In the genomic region with DNA sequence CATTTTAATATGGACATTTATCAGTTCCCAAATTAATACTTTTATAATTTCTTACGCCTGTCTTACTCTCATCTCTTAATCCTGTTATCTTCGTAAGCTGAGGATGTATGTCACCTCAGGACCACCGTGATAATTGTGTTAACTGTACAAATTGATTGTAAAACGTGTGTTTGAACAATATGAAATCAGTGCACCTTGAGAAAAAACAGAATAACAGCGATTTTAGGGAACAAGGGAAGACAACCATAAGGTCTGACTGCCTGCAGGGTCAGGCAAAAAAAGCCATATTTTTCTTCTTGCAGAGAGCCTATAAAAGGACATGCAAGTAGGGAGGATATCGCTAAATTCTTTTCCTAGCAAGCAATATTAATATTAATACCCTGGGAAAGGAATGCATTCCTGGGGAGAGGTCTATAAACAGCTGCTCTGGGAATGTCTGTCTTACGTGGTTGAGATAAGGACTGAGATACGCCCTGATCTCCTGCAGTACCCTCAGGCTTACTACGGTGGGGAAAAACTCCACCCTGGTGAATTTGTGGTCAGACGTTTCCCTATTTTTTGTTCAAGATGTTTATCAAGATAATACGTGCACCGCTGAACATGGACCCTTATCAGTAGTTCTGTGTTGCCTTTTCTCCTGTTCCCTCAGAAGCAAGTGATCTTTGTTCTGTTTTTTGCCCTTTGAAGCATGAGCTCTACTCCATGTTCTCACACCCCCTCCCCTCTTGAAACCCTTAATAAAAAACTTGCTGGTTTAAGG, we compare ENCODE assay signal across 1 cellular context.
A peak's percentile ranks its signal among the peaks of the same experiment; 100 is the strongest.
TF ChIP-seq lines count a peak whose summit lies in the region.
"Not testable (repeated sequence)": the region's sequence is repeated elsewhere in the genome, so short reads cannot be mapped to it uniquely, and the experiment has no call there.

No MANE protein-coding gene starts in this region.

TF ChIP-seq in K562, 482 proteins besides CTCF, POLR2A, EP300 and RAD21:
- TF ChIP-seq SOX6 (IDR thresholded peaks at IDR 0.05), result peak; percentile 84; the same call in 1 of the 2 replicates
- peak; percentile 38; the same call in 1 of the 2 replicates for TF ChIP-seq MTA3 (IDR thresholded peaks at IDR 0.05; ENCODE audit: borderline replicate concordance)
- peak in 1 of 2 experiments; percentile 17; a peak in 1 of 4 replicates for TF ChIP-seq KDM1A (IDR thresholded peaks at IDR 0.05)
- TF ChIP-seq, protein P1, sequence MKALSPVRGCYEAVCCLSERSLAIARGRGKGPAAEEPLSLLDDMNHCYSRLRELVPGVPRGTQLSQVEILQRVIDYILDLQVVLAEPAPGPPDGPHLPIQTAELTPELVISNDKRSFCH (CRISPR knock-in tag; IDR thresholded peaks at IDR 0.05), result not testable (repeated sequence)
- TF ChIP-seq, protein P1 (tag; IDR thresholded peaks at IDR 0.05), result 0 out of 2 replicates have a peak, but pooled peaks have one; percentile 55
- peak; percentile 52 for TF ChIP-seq ADNP (tag; IDR thresholded peaks at IDR 0.05)
- TF ChIP-seq ZNF644 (tag; IDR thresholded peaks at IDR 0.05; ENCODE audit: low read depth), result 0 out of 2 replicates have a peak, but pooled peaks have one; percentile 50
- TF ChIP-seq VEZF1 (CRISPR knock-in tag; IDR thresholded peaks at IDR 0.05), result 0 out of 2 replicates have a peak, but pooled peaks have one; percentile 57
- 0 out of 2 replicates have a peak, but pooled peaks have one; percentile 19 for TF ChIP-seq JUND (IDR thresholded peaks at IDR 0.05; ENCODE audit: borderline replicate concordance, low read depth, low read length)
- 0 out of 3 replicates have a peak, but pooled peaks have one; percentile 19 for TF ChIP-seq JUND (tag; IDR thresholded peaks at IDR 0.05; ENCODE audit: borderline replicate concordance, low read depth, low read length)
- TF ChIP-seq MTA2 (IDR thresholded peaks at IDR 0.05; ENCODE audit: low read depth), result 0 out of 2 replicates have a peak, but pooled peaks have one; percentile 36
- peak; percentile 52; the same call in 1 of the 2 replicates for TF ChIP-seq SMARCA4 (IDR thresholded peaks at IDR 0.05)
- TF ChIP-seq CREM (IDR thresholded peaks at IDR 0.05; ENCODE audit: low read depth), result peak; percentile 27; the same call in 1 of the 2 replicates
- peak; percentile 24; the same call in 1 of the 2 replicates for TF ChIP-seq FOXM1 (IDR thresholded peaks at IDR 0.05; ENCODE audit: low read depth)
- TF ChIP-seq FOXM1 (CRISPR knock-in tag; IDR thresholded peaks at IDR 0.05; ENCODE audit: low read depth); TEAD4 (CRISPR knock-in tag; IDR thresholded peaks at IDR 0.05; ENCODE audit: borderline replicate concordance); ATF1 (CRISPR knock-in tag; IDR thresholded peaks at IDR 0.05): not testable (repeated sequence)
- peak; percentile 75 for TF ChIP-seq ARID1B (IDR thresholded peaks at IDR 0.05)
- peak; percentile 61 for TF ChIP-seq CXXC5 (CRISPR knock-in tag; IDR thresholded peaks at IDR 0.05)
- peak; percentile 33 for TF ChIP-seq GABPA (tag; conservative IDR thresholded peaks at IDR 0.05; ENCODE audit: low read depth)
- TF ChIP-seq CBFA2T3 (IDR thresholded peaks at IDR 0.05), result peak; percentile 53; the same call in 1 of the 2 replicates
- TF ChIP-seq L3MBTL2 (IDR thresholded peaks at IDR 0.05), result 0 out of 2 replicates have a peak, but pooled peaks have one; percentile 33
- peak; percentile 62 for TF ChIP-seq SP1 (CRISPR knock-in tag; IDR thresholded peaks at IDR 0.05)
- 0 out of 2 replicates have a peak, but pooled peaks have one; percentile 10 for TF ChIP-seq GATA2 (CRISPR knock-in tag; IDR thresholded peaks at IDR 0.05)
- peak; percentile 56; the same call in 1 of the 2 replicates for TF ChIP-seq NBN (IDR thresholded peaks at IDR 0.05; ENCODE audit: low read depth)
- peak; percentile 36; the same call in 1 of the 2 replicates for TF ChIP-seq SMAD4 (CRISPR knock-in tag; conservative IDR thresholded peaks at IDR 0.05)
- TF ChIP-seq CTBP1 (IDR thresholded peaks at IDR 0.05; ENCODE audit: borderline replicate concordance), result peak; percentile 54; the same call in 1 of the 2 replicates
- peak in 1 of 2 experiments; percentile 75; a peak in 2 of 4 replicates for TF ChIP-seq TEAD1 (CRISPR knock-in tag; IDR thresholded peaks at IDR 0.05)
- peak; percentile 50; the same call in 1 of the 2 replicates for TF ChIP-seq TAL1 (IDR thresholded peaks at IDR 0.05)
- TF ChIP-seq CBFA2T2 (conservative IDR thresholded peaks at IDR 0.05), result peak; percentile 27
- peak; percentile 91; the same call in 1 of the 2 replicates for TF ChIP-seq TRIM28 (IDR thresholded peaks at IDR 0.05)
- 0 out of 2 replicates have a peak, but pooled peaks have one; percentile 19 for TF ChIP-seq DPF2 (IDR thresholded peaks at IDR 0.05)
- peak; percentile 55 for TF ChIP-seq ATF7 (IDR thresholded peaks at IDR 0.05)
- TF ChIP-seq, protein P2, sequence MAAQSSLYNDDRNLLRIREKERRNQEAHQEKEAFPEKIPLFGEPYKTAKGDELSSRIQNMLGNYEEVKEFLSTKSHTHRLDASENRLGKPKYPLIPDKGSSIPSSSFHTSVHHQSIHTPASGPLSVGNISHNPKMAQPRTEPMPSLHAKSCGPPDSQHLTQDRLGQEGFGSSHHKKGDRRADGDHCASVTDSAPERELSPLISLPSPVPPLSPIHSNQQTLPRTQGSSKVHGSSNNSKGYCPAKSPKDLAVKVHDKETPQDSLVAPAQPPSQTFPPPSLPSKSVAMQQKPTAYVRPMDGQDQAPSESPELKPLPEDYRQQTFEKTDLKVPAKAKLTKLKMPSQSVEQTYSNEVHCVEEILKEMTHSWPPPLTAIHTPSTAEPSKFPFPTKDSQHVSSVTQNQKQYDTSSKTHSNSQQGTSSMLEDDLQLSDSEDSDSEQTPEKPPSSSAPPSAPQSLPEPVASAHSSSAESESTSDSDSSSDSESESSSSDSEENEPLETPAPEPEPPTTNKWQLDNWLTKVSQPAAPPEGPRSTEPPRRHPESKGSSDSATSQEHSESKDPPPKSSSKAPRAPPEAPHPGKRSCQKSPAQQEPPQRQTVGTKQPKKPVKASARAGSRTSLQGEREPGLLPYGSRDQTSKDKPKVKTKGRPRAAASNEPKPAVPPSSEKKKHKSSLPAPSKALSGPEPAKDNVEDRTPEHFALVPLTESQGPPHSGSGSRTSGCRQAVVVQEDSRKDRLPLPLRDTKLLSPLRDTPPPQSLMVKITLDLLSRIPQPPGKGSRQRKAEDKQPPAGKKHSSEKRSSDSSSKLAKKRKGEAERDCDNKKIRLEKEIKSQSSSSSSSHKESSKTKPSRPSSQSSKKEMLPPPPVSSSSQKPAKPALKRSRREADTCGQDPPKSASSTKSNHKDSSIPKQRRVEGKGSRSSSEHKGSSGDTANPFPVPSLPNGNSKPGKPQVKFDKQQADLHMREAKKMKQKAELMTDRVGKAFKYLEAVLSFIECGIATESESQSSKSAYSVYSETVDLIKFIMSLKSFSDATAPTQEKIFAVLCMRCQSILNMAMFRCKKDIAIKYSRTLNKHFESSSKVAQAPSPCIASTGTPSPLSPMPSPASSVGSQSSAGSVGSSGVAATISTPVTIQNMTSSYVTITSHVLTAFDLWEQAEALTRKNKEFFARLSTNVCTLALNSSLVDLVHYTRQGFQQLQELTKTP (IDR thresholded peaks at IDR 0.05; ENCODE audit: low read depth in 1 of 2, partially characterized antibody in 2 of 2), result peak in 1 of 2 experiments; percentile 61
- peak; percentile 64; the same call in 1 of the 2 replicates for TF ChIP-seq OTX1 (CRISPR knock-in tag; IDR thresholded peaks at IDR 0.05)
- TF ChIP-seq FOXJ2 (tag; IDR thresholded peaks at IDR 0.05), result peak; percentile 60; the same call in 1 of the 2 replicates
- 0 out of 2 replicates have a peak, but pooled peaks have one; percentile 28 for TF ChIP-seq ZBTB9 (CRISPR knock-in tag; IDR thresholded peaks at IDR 0.05)
- 0 out of 2 replicates have a peak, but pooled peaks have one; percentile 41 for TF ChIP-seq ZNF766 (CRISPR knock-in tag; conservative IDR thresholded peaks at IDR 0.05)
- peak; percentile 63; the same call in 1 of the 2 replicates for TF ChIP-seq TEAD4 (IDR thresholded peaks at IDR 0.05; ENCODE audit: low read length)
- peak; percentile 88; the same call in 1 of the 2 replicates for TF ChIP-seq CBX5 (IDR thresholded peaks at IDR 0.05; ENCODE audit: borderline replicate concordance, low read depth)
- peak; percentile 90; the same call in 1 of the 2 replicates for TF ChIP-seq SMARCE1 (IDR thresholded peaks at IDR 0.05)
- TF ChIP-seq ESRRA (IDR thresholded peaks at IDR 0.05; ENCODE audit: borderline replicate concordance, low read depth), result peak; percentile 78; the same call in 1 of the 2 replicates
- 0 out of 2 replicates have a peak, but pooled peaks have one; percentile 12 for TF ChIP-seq ZNF324 (CRISPR knock-in tag; IDR thresholded peaks at IDR 0.05)
- peak in 2 of 3 experiments; percentile 75 to 94; a peak in 3 of 6 replicates for TF ChIP-seq ZBTB11 (CRISPR knock-in tag; IDR thresholded peaks at IDR 0.05)
- peak in 1 of 2 experiments; percentile 81; a peak in 2 of 4 replicates for TF ChIP-seq TRIM24 (IDR thresholded peaks at IDR 0.05)
- TF ChIP-seq MAZ (CRISPR knock-in tag; conservative IDR thresholded peaks at IDR 0.05 in 1 of 2, IDR thresholded peaks at IDR 0.05 in 1 of 2), result peak in 1 of 2 experiments; percentile 15; a peak in 1 of 4 replicates
- TF ChIP-seq ZEB2 (IDR thresholded peaks at IDR 0.05), result peak; percentile 50; the same call in 1 of the 2 replicates
- TF ChIP-seq CBX3 (IDR thresholded peaks at IDR 0.05; ENCODE audit: borderline replicate concordance in 1 of 2, low read length in 2 of 2), result peak in 1 of 2 experiments; percentile 31; a peak in 1 of 3 replicates
- peak; percentile 55 for TF ChIP-seq ATF1 (tag; IDR thresholded peaks at IDR 0.05)
- TF ChIP-seq, protein P3, sequence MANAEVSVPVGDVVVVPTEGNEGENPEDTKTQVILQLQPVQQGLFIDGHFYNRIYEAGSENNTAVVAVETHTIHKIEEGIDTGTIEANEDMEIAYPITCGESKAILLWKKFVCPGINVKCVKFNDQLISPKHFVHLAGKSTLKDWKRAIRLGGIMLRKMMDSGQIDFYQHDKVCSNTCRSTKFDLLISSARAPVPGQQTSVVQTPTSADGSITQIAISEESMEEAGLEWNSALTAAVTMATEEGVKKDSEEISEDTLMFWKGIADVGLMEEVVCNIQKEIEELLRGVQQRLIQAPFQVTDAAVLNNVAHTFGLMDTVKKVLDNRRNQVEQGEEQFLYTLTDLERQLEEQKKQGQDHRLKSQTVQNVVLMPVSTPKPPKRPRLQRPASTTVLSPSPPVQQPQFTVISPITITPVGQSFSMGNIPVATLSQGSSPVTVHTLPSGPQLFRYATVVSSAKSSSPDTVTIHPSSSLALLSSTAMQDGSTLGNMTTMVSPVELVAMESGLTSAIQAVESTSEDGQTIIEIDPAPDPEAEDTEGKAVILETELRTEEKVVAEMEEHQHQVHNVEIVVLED (CRISPR knock-in tag; IDR thresholded peaks at IDR 0.05), result 0 out of 2 replicates have a peak, but pooled peaks have one; percentile 22
